Comparison of ENCODE assay signal across 12 cellular contexts in genomic region chr6:39342692-39343460, GRCh38. TPM values are rescaled to one million over a fixed set of nuclear protein-coding genes. Genes with fewer than 3 reads are reported as not detected.
DNase-seq lines count a peak whose midpoint lies in the region; ATAC-seq, FAIRE-seq and TF ChIP-seq lines count a peak whose summit lies in the region.
"Had no signal": no experiment of that assay in that cellular context is flagged by ENCODE, and none has a peak within 500 bp of the region (broad histone marks: within the 10 kb centered on the region; RNA-seq: fewer than 3 reads in every experiment).

No MANE protein-coding gene starts in this region.

- no peak overlapping the region for H3K9ac ChIP-seq in GM12878 (ENCODE audit: control insufficient read depth, insufficient read depth, low read length)

- RAD21 ChIA-PET in GM12878 (lab: Charles Lee; ENCODE audit: unreplicated experiment): interaction anchor here (1.6 kb wide), 1 partner anchor 15 kb away, joined by 5 read pairs; no protein-coding TSS in a partner anchor

- no peaks in the 10 kb centered on the region for H4K20me1 ChIP-seq in GM12878 (ENCODE audit: control insufficient read depth, insufficient read depth)

- SMC1A ChIA-PET in GM12878 (lab: Charles Lee; ENCODE audit: uncharacterized antibody, unreplicated experiment): interaction anchor here (0.6 to 1.1 kb wide), 2 partner anchors 15 to 1522 kb away, joined by 3 read pairs; no protein-coding TSS in a partner anchor

- no peak overlapping the region for H3K27ac ChIP-seq in GM12878 (ENCODE audit: control insufficient read depth, insufficient read depth)
- peak overlapping the region; percentile 39 to 47 (median 46) for H3K27ac ChIP-seq in thyroid gland
- H3K27ac ChIP-seq in left lung: no peak overlapping the region
- H3K27ac ChIP-seq: cardiac muscle cell had no signal

- POLR2A ChIA-PET in GM12878 (lab: Charles Lee): interaction anchor here (0.6 kb wide), 1 partner anchor 504 kb away, joined by 3 read pairs; no protein-coding TSS in a partner anchor

- TF ChIP-seq POLR2A in GM12878 (IDR thresholded peaks at IDR 0.05; ENCODE audit: low read depth, low read length) (no peak), thyroid gland (IDR thresholded peaks at IDR 0.05) (no peak)

- H3K4me3 ChIP-seq in GM12878: no peak overlapping the region
- H3K4me3 ChIP-seq in thyroid gland (replicated peaks in 1 of 3): no peak overlapping the region
- H3K4me3 ChIP-seq in left lung: no peak overlapping the region
- H3K4me3 ChIP-seq: cardiac muscle cell had no signal

- in situ Hi-C loops in GM12878 (cut with MboI): no loop called here

- ATAC-seq in HG02938 (IDR thresholded peaks at IDR 0.05; ENCODE audit: unreplicated experiment) (peak; percentile 48), GM12878 (peak; percentile 55), left lung (no peak), GM19035 (IDR thresholded peaks at IDR 0.05; ENCODE audit: unreplicated experiment) (no peak)

- peaks cover 7% of the 10 kb centered on the region for H3K4me1 ChIP-seq in GM12878 (ENCODE audit: control insufficient read depth, insufficient read depth, low read length)
- H3K4me1 ChIP-seq in thyroid gland: peaks cover 40 to 74% of the 10 kb centered on the region in 2 donors
- peaks cover 10 to 33% of the 10 kb centered on the region in 2 donors for H3K4me1 ChIP-seq in left lung

- WGBS in GM12878 (ENCODE audit: insufficient coverage, insufficient replicate concordance, low lambda C conversion rate, missing lambda C conversion rate): 40% methylated on average over 14 of the region's 14 CpGs
- WGBS in thyroid gland, 2 donors: 50 to 59% methylated on average over 14 of the region's 14 CpGs

- no TSS peak for BruUV-seq in GM12878 (replicated peaks; lab: Mats Ljungman, UMichigan)

- no peaks in the 10 kb centered on the region; the same call in 2 of the 3 replicates for H3K9me3 ChIP-seq in GM12878 (replicated peaks; ENCODE audit: control insufficient read depth, insufficient read depth, low read length)
- H3K9me3 ChIP-seq in thyroid gland: no peaks in the 10 kb centered on the region
- H3K9me3 ChIP-seq in left lung: no peaks in the 10 kb centered on the region

- TF ChIP-seq RAD21 in GM12878 (IDR thresholded peaks at IDR 0.05; ENCODE audit: insufficient read depth, low read depth, low read length): no peak

- FAIRE-seq in GM12878 (lab: Jason Lieb, UNC): peak; percentile 57

- no peaks in the 10 kb centered on the region for H3K27me3 ChIP-seq in GM12878 (replicated peaks in 1 of 2; ENCODE audit: control insufficient read depth in 2 of 2, insufficient read depth in 2 of 2, low read length in 1 of 2)
- no peaks in the 10 kb centered on the region for H3K27me3 ChIP-seq in thyroid gland
- peaks cover 0 to 23% of the 10 kb centered on the region in 2 donors for H3K27me3 ChIP-seq in left lung
- H3K27me3 ChIP-seq: cardiac muscle cell had no signal

- intact Hi-C loops in GM12878 (cut with micrococcal nuclease; ENCODE audit: unreplicated experiment) (loop anchor here (10.0 kb wide), 1 partner anchor 962 kb away; no protein-coding TSS in a partner anchor), thyroid gland (cut with DNase I) (no loop called here), left lung (cut with DNase I) (no loop called here)

- peak overlapping the region; percentile 41; the same call in 1 of the 2 replicates for H3K4me2 ChIP-seq in GM12878 (ENCODE audit: control insufficient read depth, insufficient read depth)

- H3K36me3 ChIP-seq in GM12878 (ENCODE audit: control insufficient read depth in 2 of 2, insufficient read depth in 2 of 2, low read length in 1 of 2) (no peaks in the 10 kb centered on the region), thyroid gland (no peaks in the 10 kb centered on the region), left lung (no peaks in the 10 kb centered on the region)
- H3K36me3 ChIP-seq: cardiac muscle cell had no signal

- H2AFZ ChIP-seq in GM12878 (ENCODE audit: control insufficient read depth, low read depth, low read length): peak overlapping the region; percentile 84

- TF ChIP-seq EP300 in GM12878 (IDR thresholded peaks at IDR 0.05; ENCODE audit: borderline replicate concordance in 1 of 2, control insufficient read depth in 1 of 2, low read depth in 2 of 2, low read length in 2 of 2): no peak

- TF ChIP-seq CTCF in GM12878 (IDR thresholded peaks at IDR 0.05 in 2 of 3, conservative IDR thresholded peaks at IDR 0.05 in 1 of 3; ENCODE audit: control insufficient read depth in 2 of 3, extremely low read depth in 1 of 3, insufficient read depth in 1 of 3, low read depth in 3 of 3, low read length in 3 of 3): no peak
- no peak for TF ChIP-seq CTCF in thyroid gland (IDR thresholded peaks at IDR 0.05)
- TF ChIP-seq CTCF in left lung (IDR thresholded peaks at IDR 0.05): no peak

- CTCF ChIA-PET in GM12878 (lab: Yijun Ruan, JAX): interaction anchor here (0.6 to 1.4 kb wide), 2 partner anchors 37 to 40 kb away, joined by 3 read pairs; no protein-coding TSS in a partner anchor

- DNase-seq in SKM-1 (lab: John Stamatoyannopoulos, UW; ENCODE audit: unreplicated experiment) (peak; percentile 6), SKM-1 treated with dmso at 0.1 percent for 144 hours (lab: John Stamatoyannopoulos, UW; ENCODE audit: unreplicated experiment) (no peak), GM12878 (ENCODE audit: low read depth, low spot score) (no peak), thyroid gland (peak; percentile 33 to 40), mucosa of gallbladder (ENCODE audit: low spot score) (no peak), left lung (no peak)
- DNase-seq: activated gamma-delta T cell had no signal

- no peaks in the 10 kb centered on the region for H3K79me2 ChIP-seq in GM12878 (ENCODE audit: control insufficient read depth, insufficient read depth, low read length)

TF ChIP-seq in GM12878, 131 proteins besides CTCF, POLR2A, EP300 and RAD21 (continues in another document):
- TF ChIP-seq KAT2A (conservative IDR thresholded peaks at IDR 0.05; ENCODE audit: control insufficient read depth, low read depth, low read length) (no peak), ZNF217 (IDR thresholded peaks at IDR 0.05) (no peak), EGR1 (IDR thresholded peaks at IDR 0.05; ENCODE audit: borderline replicate concordance in 1 of 2, low read depth in 2 of 2, low read length in 2 of 2) (no peak), CHD1 (IDR thresholded peaks at IDR 0.05; ENCODE audit: low read depth, low read length) (no peak), CHD2 (IDR thresholded peaks at IDR 0.05; ENCODE audit: borderline replicate concordance, low read depth, low read length) (no peak), JUND (IDR thresholded peaks at IDR 0.05; ENCODE audit: low read depth, low read length) (no peak), IRF4 (IDR thresholded peaks at IDR 0.05; ENCODE audit: low read depth, low read length) (no peak), YBX1 (IDR thresholded peaks at IDR 0.05) (no peak), ZNF207 (IDR thresholded peaks at IDR 0.05; ENCODE audit: borderline replicate concordance) (no peak)

RNA-seq across cellular contexts. Expression of gene KCNK16, which starts 20.4 kb away (rescaled TPM):
- not detected in 2 replicates for total RNA-seq in GM12878 (2013; cell fraction: nucleolus; rRNA removed)
- not detected in 2 replicates for total RNA-seq in GM12878 (2014; rRNA removed)
- total RNA-seq in GM12878 (2014; rRNA removed; fragmentation: Illumina TruSeq; extraction: Trizol): not detected in 2 replicates
- total RNA-seq in GM12878 (2021): not detected in 2 replicates
- not detected for polyA plus RNA-seq in GM12878 (2011; ENCODE audit: low read depth)
- not detected in 2 replicates for polyA plus RNA-seq in GM12878 (2011; rRNA removed)
- polyA plus RNA-seq in GM12878 (2011; cell fraction: cytosol; rRNA removed): not detected in 2 replicates
- polyA plus RNA-seq in GM12878 (2011; cell fraction: nucleus; rRNA removed): not detected in 2 replicates
- not detected in 2 replicates for polyA plus RNA-seq in GM12878 (2012)
- polyA plus RNA-seq in GM12878 (2014; fragmentation: Illumina TruSeq; extraction: Trizol): not detected in 2 replicates
- polyA plus RNA-seq in GM12878 (2014; fragmentation: Nextera tagmentation; extraction: Ambion mirVana): not detected
- not detected in 2 replicates for polyA plus RNA-seq in GM12878 (2014; rRNA removed)
- not detected for polyA plus RNA-seq in GM12878 (2016; fragmentation: Nextera tagmentation; extraction: Ambion mirVana)
- not detected in 2 replicates for polyA minus RNA-seq in GM12878 (2011; rRNA and poly(A)+ RNA removed)
- polyA minus RNA-seq in GM12878 (2011; cell fraction: cytosol; rRNA and poly(A)+ RNA removed): not detected in 2 replicates
- not detected in 2 replicates for polyA minus RNA-seq in GM12878 (2011; cell fraction: nucleus; rRNA and poly(A)+ RNA removed)
- under 1 TPM in 1 of 4 donors, not detected in 3; 0.88 TPM for total RNA-seq in thyroid gland
- total RNA-seq in mucosa of gallbladder: not detected
- not detected for total RNA-seq in left lung
- total RNA-seq: cardiac muscle cell, epithelial cell of proximal tubule, myocyte had no signal
- polyA plus RNA-seq: cardiac muscle cell had no signal

RNA-seq across cellular contexts. Expression of gene KCNK17, which starts 28.7 kb away (rescaled TPM):
- total RNA-seq in GM12878 (2013; cell fraction: nucleolus; rRNA removed): not detected in 2 replicates
- not detected in 2 replicates for total RNA-seq in GM12878 (2014; rRNA removed)
- not detected in 2 replicates for total RNA-seq in GM12878 (2014; rRNA removed; fragmentation: Illumina TruSeq; extraction: Trizol)
- total RNA-seq in GM12878 (2021): not detected in 2 replicates
- polyA plus RNA-seq in GM12878 (2011; ENCODE audit: low read depth): not detected
- not detected in 2 replicates for polyA plus RNA-seq in GM12878 (2011; rRNA removed)
- not detected in 2 replicates for polyA plus RNA-seq in GM12878 (2011; cell fraction: cytosol; rRNA removed)
- polyA plus RNA-seq in GM12878 (2011; cell fraction: nucleus; rRNA removed): not detected in 2 replicates
- not detected in 2 replicates for polyA plus RNA-seq in GM12878 (2012)
- not detected in 2 replicates for polyA plus RNA-seq in GM12878 (2014; fragmentation: Illumina TruSeq; extraction: Trizol)
- not detected for polyA plus RNA-seq in GM12878 (2014; fragmentation: Nextera tagmentation; extraction: Ambion mirVana)
- not detected in 2 replicates for polyA plus RNA-seq in GM12878 (2014; rRNA removed)
- polyA plus RNA-seq in GM12878 (2016; fragmentation: Nextera tagmentation; extraction: Ambion mirVana): not detected
- polyA minus RNA-seq in GM12878 (2011; rRNA and poly(A)+ RNA removed): not detected in 2 replicates
- not detected in 2 replicates for polyA minus RNA-seq in GM12878 (2011; cell fraction: cytosol; rRNA and poly(A)+ RNA removed)
- polyA minus RNA-seq in GM12878 (2011; cell fraction: nucleus; rRNA and poly(A)+ RNA removed): not detected in 2 replicates
- 10 to 100 TPM in 1 of 4 donors, 1 to 10 TPM in 3; 1.1 to 11.5 (median 4.5) TPM for total RNA-seq in thyroid gland
- total RNA-seq in mucosa of gallbladder: 2.2 TPM
- 1 to 10 TPM; 4.8 to 5.2 TPM for total RNA-seq in left lung
- total RNA-seq: cardiac muscle cell, epithelial cell of proximal tubule, myocyte had no signal
- polyA plus RNA-seq: cardiac muscle cell had no signal

Comparison
In these comparisons a context has a peak if more than half of its experiments do, and no peak if none do; other contexts are left out.
1. DNase-seq: peak in SKM-1 (single experiment) and thyroid gland (2 of 2); none in SKM-1 treated with dmso at 0.1 percent for 144 hours (single experiment), GM12878 (single experiment), mucosa of gallbladder (single experiment) and left lung (0 of 2).
2. ATAC-seq: peak in HG02938 (single experiment) and GM12878 (single experiment); none in left lung (single experiment) and GM19035 (single experiment).
3. H3K27ac ChIP-seq: peak in thyroid gland (3 of 3); none in GM12878 (single experiment) and left lung (0 of 2).